Comparison of ENCODE assay signal across 9 cellular contexts in the genomic region with DNA sequence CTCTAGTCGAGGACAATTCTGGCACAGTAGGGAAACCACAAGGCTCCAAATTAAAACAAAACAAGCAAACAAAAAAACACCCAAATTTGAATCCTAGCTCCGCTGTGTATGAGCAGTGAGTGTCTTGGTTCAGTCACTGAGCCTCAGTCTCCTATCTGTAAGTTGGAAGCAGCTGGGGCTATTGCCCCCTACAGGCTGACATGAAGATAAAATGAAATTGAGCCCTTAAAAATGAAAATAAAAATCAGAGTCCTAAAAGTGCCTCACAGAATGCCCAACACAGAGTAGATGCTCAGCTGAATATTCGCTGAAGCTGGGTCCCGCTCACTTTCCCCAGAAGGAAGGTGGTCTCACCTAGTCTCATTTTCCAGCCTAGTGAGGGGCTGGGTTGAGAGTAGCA.
A peak's percentile ranks its signal among the peaks of the same experiment; 100 is the strongest.
DNase-seq lines count a peak whose midpoint lies in the region; ATAC-seq and TF ChIP-seq lines count a peak whose summit lies in the region.
"Had no signal": no experiment of that assay in that cellular context is flagged by ENCODE, and none has a peak within 500 bp of the region (broad histone marks: within the 10 kb centered on the region; RNA-seq: fewer than 3 reads in every experiment).

No MANE protein-coding gene starts in this region.

- DNase-seq in activated CD8-positive, alpha-beta memory T cell treated with anti-CD3 and anti-CD28 coated beads, Interleukin-2, amount 10 ng/mL, durations not matched to agents 7 days and 5 days, result no peak
- DNase-seq in activated CD8-positive, alpha-beta memory T cell treated with anti-CD3 and anti-CD28 coated beads for 24 hours, result no peak
- peak; percentile 33 to 39 for DNase-seq in erythroblast (lab: John Stamatoyannopoulos, UW)
- no peak for DNase-seq in thyroid gland
- DNase-seq in activated naive CD4-positive, alpha-beta T cell treated with Interleukin-2 at 50 U/mL for 16 hours, result no peak

- no peak overlapping the region for H3K4me3 Mint-ChIP-seq in activated CD8-positive, alpha-beta memory T cell treated with anti-CD3 and anti-CD28 coated beads, Interleukin-2, amount 10 ng/mL, durations not matched to agents 7 days and 5 days

- H3K27ac ChIP-seq in OCI-LY3 (ENCODE audit: low read length), result no peak overlapping the region
- H3K27ac ChIP-seq in thyroid gland, result no peak overlapping the region

- H3K79me2 ChIP-seq in OCI-LY3 (ENCODE audit: low read length), result no peaks in the 10 kb centered on the region

- peaks cover 50% of the 10 kb centered on the region for H3K27me3 Mint-ChIP-seq in activated CD8-positive, alpha-beta memory T cell treated with anti-CD3 and anti-CD28 coated beads, Interleukin-2, amount 10 ng/mL, durations not matched to agents 7 days and 5 days

- H3K4me1 Mint-ChIP-seq in activated CD8-positive, alpha-beta memory T cell treated with anti-CD3 and anti-CD28 coated beads, Interleukin-2, amount 10 ng/mL, durations not matched to agents 7 days and 5 days, result peaks cover 12% of the 10 kb centered on the region

- TF ChIP-seq CTCF in OCI-LY3 (IDR thresholded peaks at IDR 0.05; ENCODE audit: low read depth, low read length) (peak; percentile 73), thyroid gland (IDR thresholded peaks at IDR 0.05) (peak in 4 of 6 experiments; percentile 14 to 39 (median 22))

- no peak overlapping the region for H3K27ac Mint-ChIP-seq in activated CD8-positive, alpha-beta memory T cell treated with anti-CD3 and anti-CD28 coated beads, Interleukin-2, amount 10 ng/mL, durations not matched to agents 7 days and 5 days

- H3K36me3 ChIP-seq in OCI-LY3 (replicated peaks; ENCODE audit: low read depth, low read length) (no peaks in the 10 kb centered on the region), thyroid gland (no peaks in the 10 kb centered on the region)

- peaks cover 63% of the 10 kb centered on the region for H3K27me3 ChIP-seq in OCI-LY3 (ENCODE audit: low read depth, low read length)
- H3K27me3 ChIP-seq in thyroid gland, result no peaks in the 10 kb centered on the region

- H4K20me1 ChIP-seq in OCI-LY3 (ENCODE audit: insufficient read depth, low read length), result no peaks in the 10 kb centered on the region; the same call in 1 of the 2 replicates

- H3K4me3 ChIP-seq in OCI-LY3 (ENCODE audit: low read length) (no peak overlapping the region), thyroid gland (replicated peaks in 1 of 3) (no peak overlapping the region)
- H3K4me3 ChIP-seq: lung had no signal

- intact Hi-C loops in thyroid gland (cut with DNase I), result no loop called here

- H3K9me3 Mint-ChIP-seq in activated CD8-positive, alpha-beta memory T cell treated with anti-CD3 and anti-CD28 coated beads, Interleukin-2, amount 10 ng/mL, durations not matched to agents 7 days and 5 days (ENCODE audit: low read depth), result no peaks in the 10 kb centered on the region

- no peaks in the 10 kb centered on the region for H3K9me3 ChIP-seq in OCI-LY3 (ENCODE audit: insufficient read depth, low read length)
- no peaks in the 10 kb centered on the region for H3K9me3 ChIP-seq in thyroid gland

- peak; percentile 64 for ATAC-seq in activated CD8-positive, alpha-beta memory T cell treated with anti-CD3 and anti-CD28 coated beads, Interleukin-2, amount 10 ng/mL, durations not matched to agents 7 days and 5 days
- ATAC-seq in GM21381 (IDR thresholded peaks at IDR 0.05; ENCODE audit: unreplicated experiment), result no peak
- no peak for ATAC-seq in GM21825 (IDR thresholded peaks at IDR 0.05; ENCODE audit: unreplicated experiment)

- WGBS in thyroid gland, 2 donors, result 70 to 76% methylated on average over 4 of the region's 4 CpGs

- no peaks in the 10 kb centered on the region for H3K36me3 Mint-ChIP-seq in activated CD8-positive, alpha-beta memory T cell treated with anti-CD3 and anti-CD28 coated beads, Interleukin-2, amount 10 ng/mL, durations not matched to agents 7 days and 5 days

- TF ChIP-seq POLR2A in erythroblast (IDR thresholded peaks at IDR 0.05; ENCODE audit: low read length) (no peak), thyroid gland (IDR thresholded peaks at IDR 0.05) (no peak)

- no peak overlapping the region for H2AFZ ChIP-seq in OCI-LY3 (ENCODE audit: low read depth, low read length)

- no peak overlapping the region for H3K9ac ChIP-seq in OCI-LY3 (ENCODE audit: low read length)

- H3K4me1 ChIP-seq in OCI-LY3 (ENCODE audit: low read length) (peaks cover 4% of the 10 kb centered on the region), thyroid gland (no peaks in the 10 kb centered on the region)

- CTCF ChIA-PET in activated CD8-positive, alpha-beta memory T cell treated with anti-CD3 and anti-CD28 coated beads, Interleukin-2, amount 10 ng/mL, durations not matched to agents 7 days and 5 days (lab: Charles Lee), result interaction anchor here (0.7 to 8.7 kb wide), 11 partner anchors 10 to 136 kb away, joined by 3 to 112 read pairs (median 4); no protein-coding TSS in a partner anchor

- H3K4me2 ChIP-seq in OCI-LY3 (ENCODE audit: low read length), result peak overlapping the region; percentile 27

Comparison
In these comparisons a context has a peak if more than half of its experiments do, and no peak if none do; other contexts are left out.
1. DNase-seq: peak in erythroblast (2 of 2); none in activated CD8-positive, alpha-beta memory T cell treated with anti-CD3 and anti-CD28 coated beads, Interleukin-2, amount 10 ng/mL, durations not matched to agents 7 days and 5 days (single experiment), activated CD8-positive, alpha-beta memory T cell treated with anti-CD3 and anti-CD28 coated beads for 24 hours (single experiment), thyroid gland (0 of 2) and activated naive CD4-positive, alpha-beta T cell treated with Interleukin-2 at 50 U/mL for 16 hours (single experiment).